11 cellular contexts compared by ENCODE assay signal in genomic region chr19:17616961-17617806, GRCh38.
DNase-seq lines count a peak whose midpoint lies in the region; ATAC-seq and TF ChIP-seq lines count a peak whose summit lies in the region.
"Had no signal": no experiment of that assay in that cellular context is flagged by ENCODE, and none has a peak within 500 bp of the region (broad histone marks: within the 10 kb centered on the region; RNA-seq: fewer than 3 reads in every experiment).

No MANE protein-coding gene starts in this region.

- H3K9ac ChIP-seq in SK-N-MC (ENCODE audit: insufficient read length): no peak overlapping the region

- no peaks in the 10 kb centered on the region for H3K79me2 ChIP-seq in ACC112 (ENCODE audit: control insufficient read depth, insufficient read depth, low read length, unreplicated experiment)

- H3K27ac ChIP-seq in ACC112 (ENCODE audit: low read depth, low read length) (no peak overlapping the region), SK-N-MC (no peak overlapping the region)
- H3K27ac ChIP-seq: adrenal gland had no signal

- ATAC-seq in HG03378 (IDR thresholded peaks at IDR 0.05; ENCODE audit: unreplicated experiment) (no peak), GM19452 (IDR thresholded peaks at IDR 0.05; ENCODE audit: unreplicated experiment) (no peak)

- H3K27me3 ChIP-seq in ACC112 (ENCODE audit: insufficient read depth, low read length): no peaks in the 10 kb centered on the region
- H3K27me3 ChIP-seq: adrenal gland had no signal

- H3K36me3 ChIP-seq in ACC112 (ENCODE audit: insufficient read depth, low read length) (no peaks in the 10 kb centered on the region), SK-N-MC (ENCODE audit: insufficient read depth, low read length) (no peaks in the 10 kb centered on the region)
- H3K36me3 ChIP-seq: adrenal gland had no signal

- H2AFZ ChIP-seq in ACC112 (ENCODE audit: low read length, unreplicated experiment): no peak overlapping the region

- no peaks in the 10 kb centered on the region for H3K4me1 ChIP-seq in ACC112 (ENCODE audit: control insufficient read depth, insufficient read depth, low read length, unreplicated experiment)

- TF ChIP-seq CTCF in GM13976 (IDR thresholded peaks at IDR 0.05; ENCODE audit: borderline replicate concordance, control extremely low read depth, extremely low read depth, insufficient read depth, missing control alignments): no peak

- peak; percentile 79 for DNase-seq in GM13976 (ENCODE audit: low spot score)
- no peak for DNase-seq in SK-N-MC (ENCODE audit: low read depth, low spot score)
- no peak for DNase-seq in SIG-M5 treated with dmso at 0.1 percent for 504 hours (lab: John Stamatoyannopoulos, UW; ENCODE audit: unreplicated experiment)
- no peak for DNase-seq in ureter (ENCODE audit: low spot score)
- DNase-seq: adrenal gland; DMS79; stimulated activated CD4-positive, alpha-beta T cell treated with anti-CD3 and anti-CD28 coated beads, Interleukin-12 subunit alpha, Interleukin-12 subunit beta, amount 100 ng/mL, for 4 hours had no signal

- peak overlapping the region; percentile 65 for H3K4me3 ChIP-seq in ACC112 (ENCODE audit: low read depth, low read length)
- H3K4me3 ChIP-seq in SK-N-MC: peak overlapping the region; percentile 45; the same call in 1 of the 2 replicates
- H3K4me3 ChIP-seq in iPS-18c (ENCODE audit: insufficient read depth, low read depth, low read length): peak overlapping the region; percentile 40; the same call in 1 of the 2 replicates
- H3K4me3 ChIP-seq: adrenal gland had no signal

- in situ Hi-C loops in GM13976 (cut with MboI; ENCODE audit: low sequenced_read_pairs, unreplicated experiment): no loop called here

- H3K9me3 ChIP-seq in SK-N-MC (ENCODE audit: low read depth, low read length): no peaks in the 10 kb centered on the region
- no peaks in the 10 kb centered on the region for H3K9me3 ChIP-seq in iPS-18c (ENCODE audit: control insufficient read depth, insufficient read depth, low read length)
- H3K9me3 ChIP-seq: adrenal gland had no signal
